In the genomic region with DNA sequence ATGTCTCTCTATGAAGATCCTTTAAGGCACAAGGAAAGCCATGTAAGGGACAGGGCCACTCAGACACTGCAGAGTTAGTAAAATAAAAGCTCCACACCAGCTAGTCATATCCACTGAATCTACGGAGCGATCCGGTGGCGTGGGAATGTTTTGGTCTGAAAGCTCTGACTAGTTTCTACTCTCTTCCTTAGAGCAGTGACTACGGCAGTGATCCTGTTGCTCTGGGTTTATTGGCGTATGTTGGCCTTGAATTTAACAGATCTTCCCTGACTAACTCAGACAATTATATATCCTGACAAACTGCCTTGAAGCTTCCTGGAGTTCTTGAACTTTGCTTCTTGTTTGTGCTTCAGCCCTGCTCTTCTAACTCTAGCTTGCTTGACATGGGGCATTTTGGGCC, we compare ENCODE assay signal across 23 cellular contexts.
"Had no signal": no experiment of that assay in that cellular context is flagged by ENCODE, and none has a peak within 500 bp of the region (broad histone marks: within the 10 kb centered on the region; RNA-seq: fewer than 3 reads in every experiment).

No MANE protein-coding gene starts in this region.

- H3K4me3 ChIP-seq: breast epithelium, heart left ventricle, lower lobe of right lung, stomach, suprapubic skin, tibial nerve had no signal

- ATAC-seq: heart left ventricle; left lobe of liver; lower lobe of right lung; naive thymus-derived CD8-positive, alpha-beta T cell; right cardiac atrium; stimulated activated effector memory CD8-positive, alpha-beta T cell treated with anti-CD3 and anti-CD28 coated beads, Interleukin-12 subunit alpha, Interleukin-12 subunit beta, amount 100 ng/mL, for 72 hours; T-cell had no signal

- H3K27ac ChIP-seq: breast epithelium, heart left ventricle, lower lobe of right lung, stomach, suprapubic skin, tibial nerve had no signal

- H3K36me3 ChIP-seq: breast epithelium, heart left ventricle, lower lobe of right lung, stomach, suprapubic skin, tibial nerve had no signal

- H3K9me3 ChIP-seq: breast epithelium, heart left ventricle, lower lobe of right lung, stomach, suprapubic skin, tibial nerve had no signal

- H3K4me1 ChIP-seq: breast epithelium, lower lobe of right lung, stomach, suprapubic skin, tibial nerve had no signal

- H3K27me3 ChIP-seq: breast epithelium, heart left ventricle, stomach, suprapubic skin, tibial nerve had no signal

- DNase-seq: activated CD4-positive, alpha-beta T cell treated with anti-CD3 and anti-CD28 coated beads, Interleukin-2, amount 50 U/mL, for 4 hours; activated CD8-positive, alpha-beta memory T cell treated with anti-CD3 and anti-CD28 coated beads for 24 hours; activated CD8-positive, alpha-beta memory T cell treated with anti-CD3 and anti-CD28 coated beads, Interleukin-2, amount 50 U/mL, for 4 hours; activated naive CD4-positive, alpha-beta T cell; activated naive CD8-positive, alpha-beta T cell treated with anti-CD3 and anti-CD28 coated beads for 36 hours; activated T-cell treated with anti-CD3 and anti-CD28 coated beads, Interleukin-2, amount 50 U/mL, for 24 hours; amniotic stem cell; cerebellar nuclear complex; cortex of kidney; endodermal cell; heart left ventricle; kidney; lower lobe of right lung; naive thymus-derived CD8-positive, alpha-beta T cell; right cardiac atrium; stimulated activated CD4-positive, alpha-beta T cell treated with anti-CD3 and anti-CD28 coated beads, Interleukin-2, amount 100 ng/mL, for 24 hours; stomach; T-cell had no signal
